1 cellular context compared by ENCODE assay signal in the genomic region with DNA sequence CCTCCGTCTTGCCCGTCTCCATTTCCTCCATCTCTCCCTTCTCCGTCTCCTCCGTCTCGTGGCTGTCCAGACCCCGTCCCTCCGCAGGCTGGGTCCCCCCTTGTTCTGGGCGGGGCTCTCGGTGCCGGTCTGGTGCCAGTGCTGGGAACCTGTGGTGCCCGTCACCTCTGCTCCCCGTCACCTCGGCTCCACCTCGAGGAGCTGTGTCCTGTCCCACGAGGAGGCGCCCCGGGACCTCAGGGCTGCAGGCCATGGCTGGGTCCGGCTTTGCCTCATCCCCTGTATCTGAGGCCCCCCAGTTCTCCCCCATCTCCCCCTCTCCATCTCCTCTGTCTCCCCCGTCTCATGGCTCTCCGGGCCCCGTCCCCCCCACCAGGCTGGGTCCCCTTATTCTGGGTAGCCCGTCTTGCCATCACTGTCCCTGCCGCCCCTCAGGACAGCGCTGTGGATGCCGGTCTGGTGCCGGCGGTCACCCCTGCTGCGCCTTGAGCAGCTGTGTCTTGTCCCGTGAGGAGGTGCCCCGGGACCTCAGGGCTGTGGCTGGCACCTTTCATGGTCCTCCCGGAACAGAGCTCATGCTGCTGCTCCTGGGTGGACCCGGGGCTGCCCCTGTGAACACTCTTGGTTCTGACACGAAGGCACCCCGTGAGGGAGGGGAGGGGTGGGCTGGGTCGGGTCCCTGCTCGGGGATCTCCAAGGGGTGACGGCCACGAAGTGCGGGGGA.
TF ChIP-seq lines count a peak whose summit lies in the region.

No MANE protein-coding gene starts in this region.

TF ChIP-seq in H1, 55 proteins besides CTCF, POLR2A, EP300 and RAD21:
- TF ChIP-seq RFX5 (IDR thresholded peaks at IDR 0.05; ENCODE audit: borderline replicate concordance, low read depth, low read length) (no peak), POLR2AphosphoS5 (IDR thresholded peaks at IDR 0.05; ENCODE audit: low read depth, low read length) (peak; percentile 3; the same call in 1 of the 2 replicates)
